1 cellular context compared by ENCODE assay signal in the genomic region with DNA sequence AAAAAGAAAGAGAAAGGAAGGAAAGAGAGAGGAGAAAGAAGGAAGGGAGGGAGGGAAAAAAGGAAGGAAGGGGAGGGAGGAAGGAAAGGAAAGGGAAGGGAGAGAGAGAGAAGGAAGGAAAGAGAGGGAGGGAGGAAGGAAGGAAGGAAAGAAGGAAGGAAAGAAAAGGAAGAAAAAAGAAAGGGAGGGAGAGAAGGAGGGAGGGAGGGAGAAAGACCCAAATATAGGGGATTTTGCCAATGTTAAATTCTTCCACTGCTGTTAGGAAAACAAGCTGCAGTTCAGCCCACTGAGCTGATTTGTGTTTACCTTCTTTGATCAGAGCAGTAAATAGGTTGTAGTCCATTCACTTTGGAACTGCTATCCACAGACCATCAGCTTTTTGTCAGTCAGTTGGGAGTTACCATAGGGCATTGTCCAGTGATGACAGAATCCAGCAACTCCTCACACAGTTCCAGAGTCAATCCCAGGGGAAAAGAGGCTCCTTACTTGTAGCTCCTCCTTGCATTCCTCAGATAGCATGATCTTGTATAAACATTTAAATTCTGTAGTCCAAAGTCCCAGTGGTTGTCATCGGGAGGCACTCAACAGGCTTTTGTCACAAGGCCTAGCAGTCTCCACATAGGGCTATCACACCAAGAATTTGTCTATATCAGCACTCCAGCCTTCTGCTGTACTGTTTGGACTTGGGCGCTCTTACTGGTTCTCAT.
TF ChIP-seq lines count a peak whose summit lies in the region.

No MANE protein-coding gene starts in this region.

TF ChIP-seq in SK-N-SH, 30 proteins besides CTCF, POLR2A, EP300 and RAD21 (continued from another document):
- TF ChIP-seq, protein P1, sequence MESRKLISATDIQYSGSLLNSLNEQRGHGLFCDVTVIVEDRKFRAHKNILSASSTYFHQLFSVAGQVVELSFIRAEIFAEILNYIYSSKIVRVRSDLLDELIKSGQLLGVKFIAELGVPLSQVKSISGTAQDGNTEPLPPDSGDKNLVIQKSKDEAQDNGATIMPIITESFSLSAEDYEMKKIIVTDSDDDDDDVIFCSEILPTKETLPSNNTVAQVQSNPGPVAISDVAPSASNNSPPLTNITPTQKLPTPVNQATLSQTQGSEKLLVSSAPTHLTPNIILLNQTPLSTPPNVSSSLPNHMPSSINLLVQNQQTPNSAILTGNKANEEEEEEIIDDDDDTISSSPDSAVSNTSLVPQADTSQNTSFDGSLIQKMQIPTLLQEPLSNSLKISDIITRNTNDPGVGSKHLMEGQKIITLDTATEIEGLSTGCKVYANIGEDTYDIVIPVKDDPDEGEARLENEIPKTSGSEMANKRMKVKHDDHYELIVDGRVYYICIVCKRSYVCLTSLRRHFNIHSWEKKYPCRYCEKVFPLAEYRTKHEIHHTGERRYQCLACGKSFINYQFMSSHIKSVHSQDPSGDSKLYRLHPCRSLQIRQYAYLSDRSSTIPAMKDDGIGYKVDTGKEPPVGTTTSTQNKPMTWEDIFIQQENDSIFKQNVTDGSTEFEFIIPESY (IDR thresholded peaks at IDR 0.05; ENCODE audit: borderline replicate concordance, low read depth): no peak
- TF ChIP-seq EZH2phosphoT487 (IDR thresholded peaks at IDR 0.05; ENCODE audit: borderline replicate concordance, low read depth) (no peak), FOSL2 (IDR thresholded peaks at IDR 0.05; ENCODE audit: borderline replicate concordance, low read depth) (no peak), FOXJ3 (CRISPR knock-in tag; IDR thresholded peaks at IDR 0.05) (no peak), MEF2A (IDR thresholded peaks at IDR 0.05; ENCODE audit: borderline replicate concordance, low read depth) (no peak), RFX5 (IDR thresholded peaks at IDR 0.05; ENCODE audit: low read length) (no peak), ELF1 (IDR thresholded peaks at IDR 0.05) (no peak)
- TF ChIP-seq, protein P2, sequence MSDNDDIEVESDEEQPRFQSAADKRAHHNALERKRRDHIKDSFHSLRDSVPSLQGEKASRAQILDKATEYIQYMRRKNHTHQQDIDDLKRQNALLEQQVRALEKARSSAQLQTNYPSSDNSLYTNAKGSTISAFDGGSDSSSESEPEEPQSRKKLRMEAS (IDR thresholded peaks at IDR 0.05; ENCODE audit: low read depth): no peak
